In the genomic region with DNA sequence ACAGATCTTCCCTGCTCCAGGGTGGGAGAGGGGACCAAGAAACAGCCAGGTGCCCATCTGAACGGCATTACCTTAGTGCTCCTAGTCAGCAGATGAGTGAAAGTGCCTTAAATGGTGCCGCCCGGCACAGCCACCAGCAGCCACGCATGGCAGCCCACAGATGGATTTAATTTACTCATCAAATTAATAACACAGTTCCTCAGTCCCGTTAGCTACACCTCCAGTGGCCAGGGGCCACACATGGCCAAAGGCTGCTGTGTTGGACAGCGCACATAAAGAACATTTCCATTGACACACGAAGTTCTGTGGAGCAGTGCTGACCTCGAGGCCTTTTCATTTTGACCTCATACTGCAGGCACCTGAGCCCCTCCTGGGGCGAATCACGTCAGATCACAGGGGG, we compare ENCODE assay signal across 15 cellular contexts.
DNase-seq lines count a peak whose midpoint lies in the region; ATAC-seq and TF ChIP-seq lines count a peak whose summit lies in the region.
"Had no signal": no experiment of that assay in that cellular context is flagged by ENCODE, and none has a peak within 500 bp of the region (broad histone marks: within the 10 kb centered on the region; RNA-seq: fewer than 3 reads in every experiment).

No MANE protein-coding gene starts in this region.

- no peak for TF ChIP-seq EP300 in Ishikawa (IDR thresholded peaks at IDR 0.05; ENCODE audit: borderline replicate concordance)

- H3K4me3 ChIP-seq in lower lobe of right lung: peak overlapping the region; percentile 3
- H3K4me3 ChIP-seq: MG63 had no signal

- H3K27ac ChIP-seq in angular gyrus (ENCODE audit: low read depth, low read length): peak overlapping the region; percentile 27
- no peak overlapping the region for H3K27ac ChIP-seq in lower lobe of right lung

- ATAC-seq in lower lobe of right lung: no peak
- ATAC-seq: activated CD4-positive, CD25-positive, alpha-beta regulatory T cell treated with anti-CD3 and anti-CD28 coated beads, Interleukin-2, amount 50 U/mL, for 24 hours had no signal

- no peaks in the 10 kb centered on the region for H3K27me3 ChIP-seq in lower lobe of right lung (ENCODE audit: low read depth)
- H3K27me3 ChIP-seq: MG63 had no signal

- H3K4me3 Mint-ChIP-seq in activated T-helper 2 cell treated with anti-CD3 and anti-CD28 coated beads, Interferon-gamma antibody, Interleukin-2, Interleukin-4, amounts not matched to agents 10 μg/mL and 5 μg/mL and 100 μg/mL, durations not matched to agents 14 hours and 24 hours and 36 hours (ENCODE audit: low read depth): no peak overlapping the region
- H3K4me3 Mint-ChIP-seq: T-helper 1 cell treated with Interleukin-12 subunit alpha and Interleukin-12 subunit beta and Interleukin-4 antibody, amounts not matched to agents 30 μg/mL and 1 μg/mL, for 36 hours had no signal

- no peak for TF ChIP-seq RAD21 in Ishikawa (IDR thresholded peaks at IDR 0.05; ENCODE audit: low read depth)

- H3K36me3 Mint-ChIP-seq in activated T-helper 2 cell treated with anti-CD3 and anti-CD28 coated beads, Interferon-gamma antibody, Interleukin-2, Interleukin-4, amounts not matched to agents 10 μg/mL and 5 μg/mL and 100 μg/mL, durations not matched to agents 14 hours and 24 hours and 36 hours (ENCODE audit: low read depth): peaks cover 19% of the 10 kb centered on the region

- TF ChIP-seq CTCF in lower lobe of right lung (IDR thresholded peaks at IDR 0.05): no peak

- no peak overlapping the region for H3K27ac Mint-ChIP-seq in activated T-helper 2 cell treated with anti-CD3 and anti-CD28 coated beads, Interferon-gamma antibody, Interleukin-2, Interleukin-4, amounts not matched to agents 10 μg/mL and 5 μg/mL and 100 μg/mL, durations not matched to agents 14 hours and 24 hours and 36 hours

- intact Hi-C loops in lower lobe of right lung (cut with DNase I): no loop called here
- intact Hi-C loops in activated T-helper 2 cell treated with anti-CD3 and anti-CD28 coated beads, Interferon-gamma antibody, Interleukin-2, Interleukin-4, amounts not matched to agents 10 μg/mL and 5 μg/mL and 100 μg/mL, durations not matched to agents 14 hours and 24 hours and 36 hours (cut with micrococcal nuclease): no loop called here

- peaks cover 23% of the 10 kb centered on the region for H3K36me3 ChIP-seq in lower lobe of right lung
- H3K36me3 ChIP-seq: MG63 had no signal

- no peaks in the 10 kb centered on the region for H3K27me3 Mint-ChIP-seq in activated T-helper 2 cell treated with anti-CD3 and anti-CD28 coated beads, Interferon-gamma antibody, Interleukin-2, Interleukin-4, amounts not matched to agents 10 μg/mL and 5 μg/mL and 100 μg/mL, durations not matched to agents 14 hours and 24 hours and 36 hours (ENCODE audit: low read depth)

- H3K4me1 Mint-ChIP-seq in activated T-helper 2 cell treated with anti-CD3 and anti-CD28 coated beads, Interferon-gamma antibody, Interleukin-2, Interleukin-4, amounts not matched to agents 10 μg/mL and 5 μg/mL and 100 μg/mL, durations not matched to agents 14 hours and 24 hours and 36 hours (ENCODE audit: low read depth): no peaks in the 10 kb centered on the region

- DNase-seq in lower lobe of right lung: no peak
- peak; percentile 36 for DNase-seq in superior temporal gyrus (ENCODE audit: extremely low spot score)
- DNase-seq in activated T-helper 2 cell treated with anti-CD3 and anti-CD28 coated beads, Interferon-gamma antibody, Interleukin-2, Interleukin-4, amounts not matched to agents 10 μg/mL and 5 μg/mL and 100 μg/mL, durations not matched to agents 14 hours and 24 hours and 36 hours (ENCODE audit: low spot score): no peak
- DNase-seq in stimulated activated CD4-positive, alpha-beta T cell treated with anti-CD3 and anti-CD28 coated beads, Interleukin-4, amount 100 ng/mL, for 4 hours: no peak
- DNase-seq in NCI-H2081 (lab: John Stamatoyannopoulos, UW): no peak
- DNase-seq: activated effector memory CD4-positive, alpha-beta T cell treated with anti-CD3 and anti-CD28 coated beads, Interleukin-2, amount 50 U/mL, for 16 hours; foreskin melanocyte; MG63; NCI-H146; SHP77; stimulated activated naive CD4-positive, alpha-beta T cell treated with Interleukin-2 at 50 U/mL for 16 hours had no signal

- H3K4me1 ChIP-seq in lower lobe of right lung: peaks cover 52% of the 10 kb centered on the region

- H3K9me3 Mint-ChIP-seq in activated T-helper 2 cell treated with anti-CD3 and anti-CD28 coated beads, Interferon-gamma antibody, Interleukin-2, Interleukin-4, amounts not matched to agents 10 μg/mL and 5 μg/mL and 100 μg/mL, durations not matched to agents 14 hours and 24 hours and 36 hours: no peaks in the 10 kb centered on the region
- H3K9me3 Mint-ChIP-seq: T-helper 1 cell treated with Interleukin-12 subunit alpha and Interleukin-12 subunit beta and Interleukin-4 antibody, amounts not matched to agents 30 μg/mL and 1 μg/mL, for 36 hours had no signal

- H3K9me3 ChIP-seq in lower lobe of right lung: no peaks in the 10 kb centered on the region
- H3K9me3 ChIP-seq: MG63 had no signal

TF ChIP-seq in Ishikawa, 13 proteins besides CTCF, POLR2A, EP300 and RAD21:
- no peak for TF ChIP-seq CREB1 (IDR thresholded peaks at IDR 0.05; ENCODE audit: low read depth)
- TF ChIP-seq, protein P1, sequence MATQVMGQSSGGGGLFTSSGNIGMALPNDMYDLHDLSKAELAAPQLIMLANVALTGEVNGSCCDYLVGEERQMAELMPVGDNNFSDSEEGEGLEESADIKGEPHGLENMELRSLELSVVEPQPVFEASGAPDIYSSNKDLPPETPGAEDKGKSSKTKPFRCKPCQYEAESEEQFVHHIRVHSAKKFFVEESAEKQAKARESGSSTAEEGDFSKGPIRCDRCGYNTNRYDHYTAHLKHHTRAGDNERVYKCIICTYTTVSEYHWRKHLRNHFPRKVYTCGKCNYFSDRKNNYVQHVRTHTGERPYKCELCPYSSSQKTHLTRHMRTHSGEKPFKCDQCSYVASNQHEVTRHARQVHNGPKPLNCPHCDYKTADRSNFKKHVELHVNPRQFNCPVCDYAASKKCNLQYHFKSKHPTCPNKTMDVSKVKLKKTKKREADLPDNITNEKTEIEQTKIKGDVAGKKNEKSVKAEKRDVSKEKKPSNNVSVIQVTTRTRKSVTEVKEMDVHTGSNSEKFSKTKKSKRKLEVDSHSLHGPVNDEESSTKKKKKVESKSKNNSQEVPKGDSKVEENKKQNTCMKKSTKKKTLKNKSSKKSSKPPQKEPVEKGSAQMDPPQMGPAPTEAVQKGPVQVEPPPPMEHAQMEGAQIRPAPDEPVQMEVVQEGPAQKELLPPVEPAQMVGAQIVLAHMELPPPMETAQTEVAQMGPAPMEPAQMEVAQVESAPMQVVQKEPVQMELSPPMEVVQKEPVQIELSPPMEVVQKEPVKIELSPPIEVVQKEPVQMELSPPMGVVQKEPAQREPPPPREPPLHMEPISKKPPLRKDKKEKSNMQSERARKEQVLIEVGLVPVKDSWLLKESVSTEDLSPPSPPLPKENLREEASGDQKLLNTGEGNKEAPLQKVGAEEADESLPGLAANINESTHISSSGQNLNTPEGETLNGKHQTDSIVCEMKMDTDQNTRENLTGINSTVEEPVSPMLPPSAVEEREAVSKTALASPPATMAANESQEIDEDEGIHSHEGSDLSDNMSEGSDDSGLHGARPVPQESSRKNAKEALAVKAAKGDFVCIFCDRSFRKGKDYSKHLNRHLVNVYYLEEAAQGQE (IDR thresholded peaks at IDR 0.05; ENCODE audit: low read depth): peak; percentile 41; the same call in 1 of the 2 replicates
